Comparison of ENCODE assay signal across 13 cellular contexts in genomic region chr1:59498640-59499039, GRCh38.
DNase-seq lines count a peak whose midpoint lies in the region; ATAC-seq and TF ChIP-seq lines count a peak whose summit lies in the region.
"Had no signal": no experiment of that assay in that cellular context is flagged by ENCODE, and none has a peak within 500 bp of the region (broad histone marks: within the 10 kb centered on the region; RNA-seq: fewer than 3 reads in every experiment).

No MANE protein-coding gene starts in this region.

- H3K9me3 Mint-ChIP-seq in Calu3 (ENCODE audit: low read depth, unreplicated experiment) (peaks cover 6% of the 10 kb centered on the region), chondrocyte (ENCODE audit: low read depth) (peaks cover 9% of the 10 kb centered on the region)

- H3K27me3 Mint-ChIP-seq in Calu3 (ENCODE audit: unreplicated experiment) = no peaks in the 10 kb centered on the region
- no peaks in the 10 kb centered on the region for H3K27me3 Mint-ChIP-seq in chondrocyte (ENCODE audit: low read depth)

- CTCF ChIA-PET in Calu3 (lab: Charles Lee) = interaction anchor here (1.7 to 2.0 kb wide), 2 partner anchors 58 to 66 kb away, joined by 4 to 6 read pairs; no protein-coding TSS in a partner anchor
- CTCF ChIA-PET in GM10248 (lab: Yijun Ruan, JAX) = interaction anchor here (1.0 to 2.4 kb wide), 3 partner anchors 12 to 201 kb away, joined by 3 to 5 read pairs (median 3); no protein-coding TSS in a partner anchor

- peak overlapping the region; percentile 9 for H3K27ac ChIP-seq in muscle layer of duodenum (ENCODE audit: low read length)
- H3K27ac ChIP-seq: tibial nerve had no signal

- no peaks in the 10 kb centered on the region for H3K36me3 ChIP-seq in muscle layer of duodenum (ENCODE audit: control insufficient read depth in 1 of 2, insufficient read depth in 2 of 2, low read length in 2 of 2)
- H3K36me3 ChIP-seq: tibial nerve had no signal

- H3K36me3 Mint-ChIP-seq in Calu3 (ENCODE audit: insufficient read depth, unreplicated experiment) (peaks cover 4% of the 10 kb centered on the region), chondrocyte (ENCODE audit: low read depth) (no peaks in the 10 kb centered on the region)

- ATAC-seq in HG03280 (IDR thresholded peaks at IDR 0.05; ENCODE audit: unreplicated experiment) = no peak

- H3K27ac Mint-ChIP-seq in Calu3 (ENCODE audit: unreplicated experiment) = peak overlapping the region; percentile 84
- peak overlapping the region; percentile 60 for H3K27ac Mint-ChIP-seq in chondrocyte (ENCODE audit: unreplicated experiment)
- H3K27ac Mint-ChIP-seq: activated T-helper 1 cell treated with anti-CD3 and anti-CD28 coated beads, Interleukin-12 subunit alpha, Interleukin-12 subunit beta, Interleukin-2, Interleukin-4 antibody, amounts not matched to agents 30 ng/mL and 10 ng/mL and 1 ng/mL, durations not matched to agents 14 hours and 24 hours and 36 hours had no signal

- BruUV-seq in Calu3 (replicated peaks; lab: Mats Ljungman, UMichigan) = no TSS peak

- no peak overlapping the region for H3K4me3 Mint-ChIP-seq in Calu3 (ENCODE audit: low read depth, unreplicated experiment)
- no peak overlapping the region for H3K4me3 Mint-ChIP-seq in chondrocyte (ENCODE audit: unreplicated experiment)
- H3K4me3 Mint-ChIP-seq: activated T-helper 1 cell treated with anti-CD3 and anti-CD28 coated beads, Interleukin-12 subunit alpha, Interleukin-12 subunit beta, Interleukin-2, Interleukin-4 antibody, amounts not matched to agents 30 ng/mL and 10 ng/mL and 1 ng/mL, durations not matched to agents 14 hours and 24 hours and 36 hours had no signal

- H3K4me1 Mint-ChIP-seq in Calu3 (ENCODE audit: low read depth, unreplicated experiment) = peaks cover 43% of the 10 kb centered on the region
- H3K4me1 Mint-ChIP-seq in chondrocyte (ENCODE audit: low read depth) = peaks cover 27% of the 10 kb centered on the region

- intact Hi-C loops in Calu3 (cut with micrococcal nuclease; ENCODE audit: unreplicated experiment) = no loop called here
- intact Hi-C loops in head of caudate nucleus (cut with DNase I) = no loop called here

- DNase-seq in Calu3 = no peak
- DNase-seq in NCI-H345 (lab: John Stamatoyannopoulos, UW) = peak; percentile 14
- DNase-seq in chondrocyte (ENCODE audit: low spot score) = no peak
- DNase-seq in NCI-H2081 (lab: John Stamatoyannopoulos, UW) = no peak
- no peak for DNase-seq in head of caudate nucleus
- no peak for DNase-seq in GM10248 (ENCODE audit: extremely low spot score)
- DNase-seq: effector CD8-positive, alpha-beta T cell; midbrain; stimulated activated CD4-positive, alpha-beta T cell treated with anti-CD3 and anti-CD28 coated beads, Interleukin-2, amount 100 ng/mL, for 24 hours had no signal

- no peaks in the 10 kb centered on the region for H3K9me3 ChIP-seq in muscle layer of duodenum (ENCODE audit: control insufficient read depth in 1 of 2, low read length in 2 of 2)

- H3K4me3 ChIP-seq in muscle layer of duodenum (ENCODE audit: low read depth in 1 of 2, low read length in 2 of 2) = no peak overlapping the region
- H3K4me3 ChIP-seq: tibial nerve had no signal

- no peaks in the 10 kb centered on the region for H3K27me3 ChIP-seq in muscle layer of duodenum (ENCODE audit: low read depth, low read length)
- H3K27me3 ChIP-seq: tibial nerve had no signal

- POLR2A ChIA-PET in GM10248 (lab: Yijun Ruan, JAX) = no interaction called here

- H3K4me1 ChIP-seq in muscle layer of duodenum (ENCODE audit: control insufficient read depth in 1 of 2, insufficient read depth in 2 of 2, low read length in 2 of 2) = peaks cover 8 to 13% of the 10 kb centered on the region in 2 donors

- TF ChIP-seq CTCF in Calu3 (IDR thresholded peaks at IDR 0.05; ENCODE audit: unreplicated experiment) (no peak), chondrocyte (IDR thresholded peaks at IDR 0.05) (no peak), GM10248 (IDR thresholded peaks at IDR 0.05; ENCODE audit: control extremely low read depth, extremely low read depth, low read depth, missing control alignments) (no peak)
